In genomic region chr14:51400142-51400541, GRCh38 we compare ENCODE assay signal across 18 cellular contexts.
DNase-seq lines count a peak whose midpoint lies in the region; ATAC-seq, FAIRE-seq and TF ChIP-seq lines count a peak whose summit lies in the region.
"Had no signal": no experiment of that assay in that cellular context is flagged by ENCODE, and none has a peak within 500 bp of the region (broad histone marks: within the 10 kb centered on the region; RNA-seq: fewer than 3 reads in every experiment).

No MANE protein-coding gene starts in this region.

- POLR2A ChIA-PET in HepG2 (lab: Yijun Ruan, JAX), result no interaction called here

- H3K4me2 ChIP-seq in HepG2 (ENCODE audit: low read depth, low read length), result no peak overlapping the region

- H3K4me3 Mint-ChIP-seq in HFFc6, result no peak overlapping the region
- no peak overlapping the region for H3K4me3 Mint-ChIP-seq in chondrocyte (ENCODE audit: unreplicated experiment)
- H3K4me3 Mint-ChIP-seq: CD4-positive, alpha-beta memory T cell had no signal

- TF ChIP-seq EP300 in HepG2 (IDR thresholded peaks at IDR 0.05; ENCODE audit: low read depth in 2 of 2, low read length in 2 of 2) (no peak), HepG2 (CRISPR knock-in tag; IDR thresholded peaks at IDR 0.05; ENCODE audit: borderline replicate concordance) (no peak)

- no peak for TF ChIP-seq POLR2A in HepG2 (IDR thresholded peaks at IDR 0.05; ENCODE audit: insufficient read depth in 1 of 2, low read depth in 2 of 2, low read length in 2 of 2)

- no peak overlapping the region for H3K4me3 ChIP-seq in HepG2 (replicated peaks in 1 of 3; ENCODE audit: insufficient read depth in 1 of 3, low read depth in 2 of 3, low read length in 3 of 3)

- no peak for TF ChIP-seq CTCF in HFFc6 (IDR thresholded peaks at IDR 0.05)
- no peak for TF ChIP-seq CTCF in chondrocyte (IDR thresholded peaks at IDR 0.05)
- no peak for TF ChIP-seq CTCF in HepG2 (CRISPR knock-in tag; IDR thresholded peaks at IDR 0.05)

- CTCF ChIA-PET in HepG2 (lab: Yijun Ruan, JAX; ENCODE audit: low intra/inter-chr PET ratio, low total read pairs), result no interaction called here

- peaks cover 2 to 4% of the 10 kb centered on the region in 2 experiments; a peak in 3 of 5 replicates for H3K27me3 ChIP-seq in HepG2 (ENCODE audit: control insufficient read depth in 1 of 2, insufficient read depth in 2 of 2, low read length in 2 of 2)
- H3K27me3 ChIP-seq: BE2C had no signal

- no peak overlapping the region for H3K27ac ChIP-seq in HepG2 (ENCODE audit: extremely low read length, insufficient read depth, low read length)

- ATAC-seq in HepG2, result no peak
- ATAC-seq: Panc1 had no signal

- H2AFZ ChIP-seq in HepG2 (ENCODE audit: low read length), result no peak overlapping the region

- H3K36me3 ChIP-seq in HepG2 (replicated peaks in 1 of 2; ENCODE audit: control insufficient read depth in 1 of 2, insufficient read depth in 2 of 2, low read length in 2 of 2), result no peaks in the 10 kb centered on the region
- H3K36me3 ChIP-seq: BE2C had no signal

- in situ Hi-C loops in ACHN (cut with HindIII; ENCODE audit: low pct_ligation_motif_present, low pct_unique_long_range_greater_than_20kb, low sequenced_read_pairs), result no loop called here
- in situ Hi-C loops in HepG2 (cut with HindIII; ENCODE audit: extremely low pct_ligation_motif_present, low pct_unique_long_range_greater_than_20kb), result no loop called here

- intact Hi-C loops in HepG2 (cut with micrococcal nuclease; ENCODE audit: unreplicated experiment), result no loop called here

- BruUV-seq in HepG2 (replicated peaks; lab: Mats Ljungman, UMichigan), result no TSS peak

- H3K27ac Mint-ChIP-seq in HFFc6 (peak overlapping the region; percentile 52), chondrocyte (ENCODE audit: unreplicated experiment) (peak overlapping the region; percentile 39)
- H3K27ac Mint-ChIP-seq: CD4-positive, alpha-beta memory T cell had no signal

- peaks cover 13% of the 10 kb centered on the region for H3K4me1 ChIP-seq in HepG2 (ENCODE audit: insufficient read depth, low read length)

- no peak overlapping the region for H3K9ac ChIP-seq in HepG2 (ENCODE audit: insufficient read depth, low read depth, low read length)

- H3K36me3 Mint-ChIP-seq in HFFc6 (ENCODE audit: low read depth) (no peaks in the 10 kb centered on the region), chondrocyte (ENCODE audit: low read depth) (no peaks in the 10 kb centered on the region)
- H3K36me3 Mint-ChIP-seq: CD4-positive, alpha-beta memory T cell had no signal

- H3K79me2 ChIP-seq in HepG2 (ENCODE audit: insufficient read depth, low read length), result no peaks in the 10 kb centered on the region

- FAIRE-seq in HepG2 (lab: Jason Lieb, UNC), result no peak
- FAIRE-seq in urothelium cell line (lab: Jason Lieb, UNC), result no peak
- FAIRE-seq: D721Med had no signal

- H3K9me3 ChIP-seq in HepG2 (ENCODE audit: low read length), result no peaks in the 10 kb centered on the region
- H3K9me3 ChIP-seq: BE2C had no signal

- 47% methylated on average over 2 of the region's 2 CpGs for WGBS in HepG2 (ENCODE audit: low lambda C conversion rate)

- H3K9me3 Mint-ChIP-seq in HFFc6, result no peaks in the 10 kb centered on the region
- H3K9me3 Mint-ChIP-seq in chondrocyte (ENCODE audit: low read depth), result no peaks in the 10 kb centered on the region

- H3K4me1 Mint-ChIP-seq in HFFc6 (ENCODE audit: low read depth) (peaks cover 63% of the 10 kb centered on the region), chondrocyte (ENCODE audit: low read depth) (peaks cover 46% of the 10 kb centered on the region)
- H3K4me1 Mint-ChIP-seq: CD4-positive, alpha-beta memory T cell had no signal

- H4K20me1 ChIP-seq in HepG2 (ENCODE audit: insufficient read depth, low read length), result no peaks in the 10 kb centered on the region

- H3K27me3 Mint-ChIP-seq in HFFc6 (ENCODE audit: insufficient read depth) (no peaks in the 10 kb centered on the region), chondrocyte (ENCODE audit: low read depth) (no peaks in the 10 kb centered on the region)

- no peak for TF ChIP-seq RAD21 in HepG2 (CRISPR knock-in tag; IDR thresholded peaks at IDR 0.05)

- DNase-seq in ACHN (peak; percentile 28), HFFc6 (no peak), chondrocyte (ENCODE audit: low spot score) (no peak), glomerular visceral epithelial cell (ENCODE audit: extremely low spot score) (peak; percentile 40), NCI-H524 (lab: John Stamatoyannopoulos, UW) (no peak), NCI-H1930 (lab: John Stamatoyannopoulos, UW) (no peak), HepG2 (ENCODE audit: low spot score) (no peak), urothelium cell line (ENCODE audit: low spot score) (no peak)
- DNase-seq: BE2C; CD4-positive, alpha-beta memory T cell; H7; Karpas-422; NCI-H1436 treated with DMSO at 0.1 percent for 48 hours; NCI-H2107; NCI-H82; SHP77 had no signal

TF ChIP-seq in HepG2, 621 proteins besides CTCF, POLR2A, EP300 and RAD21:
- TF ChIP-seq RAD51 (IDR thresholded peaks at IDR 0.05; ENCODE audit: borderline replicate concordance) (no peak), CC2D1A (CRISPR knock-in tag; IDR thresholded peaks at IDR 0.05) (no peak), MYPOP (CRISPR knock-in tag; IDR thresholded peaks at IDR 0.05) (no peak), ZNF33A (CRISPR knock-in tag; IDR thresholded peaks at IDR 0.05; ENCODE audit: borderline replicate concordance) (no peak), STAG1 (CRISPR knock-in tag; IDR thresholded peaks at IDR 0.05) (no peak), MAFF (IDR thresholded peaks at IDR 0.05; ENCODE audit: low read depth, low read length) (no peak), ZNF687 (CRISPR knock-in tag; IDR thresholded peaks at IDR 0.05) (no peak), HNRNPL (IDR thresholded peaks at IDR 0.05; ENCODE audit: low read depth, low read length) (no peak), TBL1XR1 (IDR thresholded peaks at IDR 0.05; ENCODE audit: borderline replicate concordance, low read length, partially characterized antibody) (no peak)
TF ChIP-seq in HepG2: peak in this region for 0.

Comparison
In these comparisons a context has a peak if more than half of its experiments do, and no peak if none do; other contexts are left out.
1. DNase-seq: peak in ACHN (single experiment) and glomerular visceral epithelial cell (single experiment); none in HFFc6 (single experiment), chondrocyte (single experiment), NCI-H524 (0 of 2), NCI-H1930 (0 of 2), HepG2 (single experiment) and urothelium cell line (single experiment).